ENCODE assay signal across 3 cellular contexts in the genomic region with DNA sequence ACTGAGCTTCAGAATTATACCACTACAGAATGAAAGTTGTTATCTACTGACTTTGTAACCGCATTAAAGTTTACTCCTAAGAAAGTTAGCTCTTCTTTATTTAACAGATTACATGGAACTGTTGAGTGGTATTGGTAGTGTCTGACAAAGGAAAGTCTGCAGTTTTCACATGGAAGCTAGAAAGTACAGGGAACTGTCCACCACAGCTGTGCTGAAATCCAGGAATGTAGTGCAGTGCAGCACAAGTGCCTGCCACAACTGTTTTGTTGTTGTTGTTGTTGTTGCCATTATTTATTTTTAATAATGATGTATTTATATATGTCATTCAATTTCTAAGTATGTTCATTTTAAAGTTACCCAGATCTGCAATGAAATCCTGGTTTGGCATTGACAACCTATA.
TF ChIP-seq lines count a peak whose summit lies in the region.

No MANE protein-coding gene starts in this region.

TF ChIP-seq in HCT116, 20 proteins besides CTCF, POLR2A, EP300 and RAD21:
- TF ChIP-seq, protein P1, sequence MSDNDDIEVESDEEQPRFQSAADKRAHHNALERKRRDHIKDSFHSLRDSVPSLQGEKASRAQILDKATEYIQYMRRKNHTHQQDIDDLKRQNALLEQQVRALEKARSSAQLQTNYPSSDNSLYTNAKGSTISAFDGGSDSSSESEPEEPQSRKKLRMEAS (IDR thresholded peaks at IDR 0.05): no peak
- TF ChIP-seq REST (IDR thresholded peaks at IDR 0.05; ENCODE audit: low read depth): peak; percentile 78
TF ChIP-seq in HCT116: peak in this region for 1.

TF ChIP-seq in SK-N-SH, 30 proteins besides CTCF, POLR2A, EP300 and RAD21:
- no peak for TF ChIP-seq GATA2 (CRISPR knock-in tag; IDR thresholded peaks at IDR 0.05)
- no peak for TF ChIP-seq CHD2 (IDR thresholded peaks at IDR 0.05; ENCODE audit: low read length, partially characterized antibody)
- TF ChIP-seq REST (IDR thresholded peaks at IDR 0.05; ENCODE audit: low read depth, low read length): peak; percentile 94
- no peak for TF ChIP-seq TEAD4 (IDR thresholded peaks at IDR 0.05; ENCODE audit: borderline replicate concordance, insufficient read depth)
- no peak for TF ChIP-seq POLR2AphosphoS5 (IDR thresholded peaks at IDR 0.05; ENCODE audit: low read depth, low read length)
- TF ChIP-seq FOXJ3 (CRISPR knock-in tag; IDR thresholded peaks at IDR 0.05): no peak

TF ChIP-seq in liver, 16 proteins besides CTCF, POLR2A, EP300 and RAD21:
- TF ChIP-seq REST (IDR thresholded peaks at IDR 0.05): peak; percentile 97
- TF ChIP-seq, protein P1 (IDR thresholded peaks at IDR 0.05): no peak
